In genomic region chr10:91574236-91574635, GRCh38 we compare ENCODE assay signal across 14 cellular contexts. TPM values are rescaled to one million over a fixed set of nuclear protein-coding genes. Genes with fewer than 3 reads are reported as not detected.
DNase-seq lines count a peak whose midpoint lies in the region; ATAC-seq and TF ChIP-seq lines count a peak whose summit lies in the region.
"Had no signal": no experiment of that assay in that cellular context is flagged by ENCODE, and none has a peak within 500 bp of the region (broad histone marks: within the 10 kb centered on the region; RNA-seq: fewer than 3 reads in every experiment).

No MANE protein-coding gene starts in this region.

- in situ Hi-C loops in SK-MEL-5 (cut with HindIII; ENCODE audit: low pct_unique_long_range_greater_than_20kb, low sequenced_read_pairs), result no loop called here
- in situ Hi-C loops in GM13977 (cut with MboI; ENCODE audit: low pct_unique_long_range_greater_than_20kb, low sequenced_read_pairs, unreplicated experiment), result no loop called here
- in situ Hi-C loops in HAP-1 (cut with MboI; ENCODE audit: low sequenced_read_pairs), result no loop called here

- no peaks in the 10 kb centered on the region for H3K9me3 ChIP-seq in gastroesophageal sphincter
- no peaks in the 10 kb centered on the region for H3K9me3 ChIP-seq in stomach smooth muscle (ENCODE audit: control insufficient read depth in 2 of 2, low read length in 2 of 2)
- H3K9me3 ChIP-seq in HAP-1, result no peaks in the 10 kb centered on the region
- H3K9me3 ChIP-seq: A549, BE2C had no signal

- no peak for TF ChIP-seq EP300 in gastroesophageal sphincter (IDR thresholded peaks at IDR 0.05)

- no peak overlapping the region for H3K9ac ChIP-seq in stomach smooth muscle (ENCODE audit: low read length in 2 of 2)

- no peak for TF ChIP-seq POLR2A in gastroesophageal sphincter (IDR thresholded peaks at IDR 0.05)

- TF ChIP-seq CTCF in gastroesophageal sphincter (IDR thresholded peaks at IDR 0.05) (no peak), GM13977 (IDR thresholded peaks at IDR 0.05; ENCODE audit: extremely low read depth, insufficient read depth, missing control alignments) (no peak)

- H3K4me1 ChIP-seq in gastroesophageal sphincter (peaks cover 3 to 47% (median 9%) of the 10 kb centered on the region in 3 donors), stomach smooth muscle (ENCODE audit: control insufficient read depth, insufficient read depth, low read length) (peaks cover 24% of the 10 kb centered on the region), HAP-1 (no peaks in the 10 kb centered on the region)

- H3K36me3 ChIP-seq in gastroesophageal sphincter (no peaks in the 10 kb centered on the region), stomach smooth muscle (ENCODE audit: control insufficient read depth in 2 of 2, insufficient read depth in 2 of 2, low read length in 2 of 2) (no peaks in the 10 kb centered on the region), HAP-1 (replicated peaks) (no peaks in the 10 kb centered on the region)
- H3K36me3 ChIP-seq: BE2C had no signal

- H3K27me3 ChIP-seq in gastroesophageal sphincter, result no peaks in the 10 kb centered on the region
- H3K27me3 ChIP-seq in stomach smooth muscle (ENCODE audit: control insufficient read depth in 1 of 2, insufficient read depth in 2 of 2, low read length in 2 of 2), result no peaks in the 10 kb centered on the region
- H3K27me3 ChIP-seq in HAP-1 (ENCODE audit: low read depth), result no peaks in the 10 kb centered on the region
- H3K27me3 ChIP-seq: BE2C had no signal

- 80 to 82% methylated on average over 7 of the region's 8 CpGs for WGBS in gastroesophageal sphincter (ENCODE audit: low coverage in 1 of 2), 2 donors

- H3K4me3 ChIP-seq in gastroesophageal sphincter, result no peak overlapping the region
- H3K4me3 ChIP-seq in stomach smooth muscle (ENCODE audit: low read length in 2 of 2), result no peak overlapping the region
- H3K4me3 ChIP-seq in HAP-1, result no peak overlapping the region
- H3K4me3 ChIP-seq: A549 had no signal

- peak; percentile 46 for ATAC-seq in gastroesophageal sphincter
- ATAC-seq: A549 had no signal

- DNase-seq in SK-MEL-5 (ENCODE audit: low read depth, low spot score) (peak; percentile 60), caudate nucleus (lab: John Stamatoyannopoulos, UW) (no peak), GM13977 (ENCODE audit: low spot score) (no peak), HAP-1 (ENCODE audit: low spot score in 2 of 2) (no peak), NCI-H446 treated with DMSO at 0.1 percent for 48 hours (lab: John Stamatoyannopoulos, UW) (no peak)
- DNase-seq: BE2C; CD4-positive, alpha-beta memory T cell; DMS79; GOT3; H9 had no signal

- H3K27ac ChIP-seq in caudate nucleus (ENCODE audit: low read depth, low read length), result peak overlapping the region; percentile 77
- peak overlapping the region; percentile 32 to 46 (median 42) for H3K27ac ChIP-seq in gastroesophageal sphincter
- H3K27ac ChIP-seq in stomach smooth muscle (ENCODE audit: low read length), result peak overlapping the region; percentile 46
- H3K27ac ChIP-seq: A549, C4-2B had no signal

RNA-seq across cellular contexts. Expression of gene PPP1R3C, which starts 58.6 kb away (rescaled TPM):
- 12.2 and 13.2 TPM in 2 replicates for total RNA-seq in SK-MEL-5 (2014; rRNA removed; shearing (Covaris generic))
- 7.1 and 9.3 TPM in 2 replicates for polyA plus RNA-seq in SK-MEL-5 (2015; cell fraction: cytosol; rRNA removed)
- polyA plus RNA-seq in SK-MEL-5 (2015; cell fraction: nucleus; rRNA removed), result 3.9 and 6.4 TPM in 2 replicates
- 100 to 1,000 TPM in 2 of 4 donors, 10 to 100 TPM in 2; 83.3 to 162 (median 96.2) TPM for total RNA-seq in gastroesophageal sphincter
- total RNA-seq: CD4-positive, alpha-beta memory T cell had no signal
- polyA plus RNA-seq: CD4-positive, alpha-beta memory T cell had no signal
